In genomic region chr13:41049480-41049879, GRCh38 we compare ENCODE assay signal across 30 cellular contexts. TPM values are rescaled to one million over a fixed set of nuclear protein-coding genes. Genes with fewer than 3 reads are reported as not detected.
DNase-seq lines count a peak whose midpoint lies in the region; ATAC-seq and TF ChIP-seq lines count a peak whose summit lies in the region.
"Had no signal": no experiment of that assay in that cellular context is flagged by ENCODE, and none has a peak within 500 bp of the region (broad histone marks: within the 10 kb centered on the region; RNA-seq: fewer than 3 reads in every experiment).

No MANE protein-coding gene starts in this region.

- TF ChIP-seq CTCF in DOHH2 (IDR thresholded peaks at IDR 0.05; ENCODE audit: low read depth, low read length, poor library complexity, severe bottlenecking) (no peak), OCI-LY7 (conservative IDR thresholded peaks at IDR 0.05; ENCODE audit: low read length) (no peak), fibroblast of pulmonary artery (IDR thresholded peaks at IDR 0.05; ENCODE audit: low read length, missing control alignments) (no peak)

- H3K4me3 ChIP-seq in BLaER1 treated with 17β-estradiol and CSF1 and Interleukin-3, amounts not matched to agents 10 nM and 100 nM: peak overlapping the region in 5 of 10 experiments; percentile 3 to 43 (median 8); a peak in 4 of 20 replicates
- H3K4me3 ChIP-seq in DOHH2 (ENCODE audit: low read length): no peak overlapping the region
- H3K4me3 ChIP-seq in OCI-LY7 (ENCODE audit: low read depth, low read length, poor library complexity, severe bottlenecking): no peak overlapping the region
- H3K4me3 ChIP-seq in fibroblast of pulmonary artery (replicated peaks; ENCODE audit: low read depth, low read length): no peak overlapping the region
- H3K4me3 ChIP-seq: ascending aorta, cardiac muscle cell, colonic mucosa, esophagus muscularis mucosa, PC-9, prostate gland, sigmoid colon, suprapubic skin had no signal

- peaks cover 0 to 55% (median 2%) of the 10 kb centered on the region in 11 experiments; a peak in 12 of 22 replicates for H4K20me1 ChIP-seq in BLaER1 treated with 17β-estradiol and CSF1 and Interleukin-3, amounts not matched to agents 10 nM and 100 nM
- H4K20me1 ChIP-seq in DOHH2 (ENCODE audit: control insufficient read depth, insufficient read depth, low read depth, low read length) (no peaks in the 10 kb centered on the region), OCI-LY7 (ENCODE audit: insufficient read depth, low read length) (no peaks in the 10 kb centered on the region)

- H3K9me2 ChIP-seq in DOHH2 (replicated peaks; ENCODE audit: control insufficient read depth, low read length) (no peaks in the 10 kb centered on the region), OCI-LY7 (ENCODE audit: insufficient read depth, low read length) (no peaks in the 10 kb centered on the region)

- CTCF ChIA-PET in OCI-LY7 (lab: Charles Lee; ENCODE audit: unreplicated experiment): no interaction called here

- peak overlapping the region in 7 of 11 experiments; percentile 6 to 98 (median 95); a peak in 12 of 22 replicates for H3K4me2 ChIP-seq in BLaER1 treated with 17β-estradiol and CSF1 and Interleukin-3, amounts not matched to agents 10 nM and 100 nM
- H3K4me2 ChIP-seq in DOHH2 (ENCODE audit: low read length) (peak overlapping the region; percentile 37), OCI-LY7 (ENCODE audit: low read length) (peak overlapping the region; percentile 32)
- H3K4me2 ChIP-seq: PC-9 had no signal

- intact Hi-C loops in OCI-LY7 (cut with micrococcal nuclease; ENCODE audit: unreplicated experiment): no loop called here

- peaks cover 20 to 70% (median 64%) of the 10 kb centered on the region in 11 experiments; a peak in 21 of 22 replicates for H3K9me3 ChIP-seq in BLaER1 treated with 17β-estradiol and CSF1 and Interleukin-3, amounts not matched to agents 10 nM and 100 nM (replicated peaks in 1 of 11)
- H3K9me3 ChIP-seq in DOHH2 (ENCODE audit: control insufficient read depth, insufficient read depth, low read length) (no peaks in the 10 kb centered on the region), OCI-LY7 (ENCODE audit: low read length) (peaks cover 7% of the 10 kb centered on the region; the same call in 1 of the 2 replicates)
- H3K9me3 ChIP-seq: colonic mucosa, esophagus muscularis mucosa, prostate gland, sigmoid colon, suprapubic skin had no signal

- peak overlapping the region in 10 of 11 experiments; percentile 2 to 92 (median 54); a peak in 14 of 22 replicates for H3K27ac ChIP-seq in BLaER1 treated with 17β-estradiol and CSF1 and Interleukin-3, amounts not matched to agents 10 nM and 100 nM
- H3K27ac ChIP-seq in DOHH2 (ENCODE audit: low read depth, low read length): no peak overlapping the region
- H3K27ac ChIP-seq in OCI-LY7 (ENCODE audit: low read depth, low read length, poor library complexity, severe bottlenecking): no peak overlapping the region
- H3K27ac ChIP-seq: ascending aorta, cardiac muscle cell, colonic mucosa, esophagus muscularis mucosa, PC-9, prostate gland, sigmoid colon, suprapubic skin had no signal

- H3K27me3 ChIP-seq in BLaER1 treated with 17β-estradiol and CSF1 and Interleukin-3, amounts not matched to agents 10 nM and 100 nM: no peaks in the 10 kb centered on the region
- H3K27me3 ChIP-seq in DOHH2 (ENCODE audit: control insufficient read depth, low read length): no peaks in the 10 kb centered on the region
- H3K27me3 ChIP-seq: ascending aorta, cardiac muscle cell, colonic mucosa, esophagus muscularis mucosa, sigmoid colon, suprapubic skin had no signal

- H3K36me3 ChIP-seq in BLaER1 treated with 17β-estradiol and CSF1 and Interleukin-3, amounts not matched to agents 10 nM and 100 nM: peaks cover 17 to 71% (median 63%) of the 10 kb centered on the region in 11 experiments
- H3K36me3 ChIP-seq in DOHH2 (ENCODE audit: control insufficient read depth, low read length) (peaks cover 5% of the 10 kb centered on the region), OCI-LY7 (ENCODE audit: insufficient read depth, low read length) (peaks cover 42% of the 10 kb centered on the region)
- H3K36me3 ChIP-seq: cardiac muscle cell, colonic mucosa, prostate gland had no signal

- BruUV-seq in OCI-LY7 (replicated peaks; lab: Mats Ljungman, UMichigan): no TSS peak

- POLR2A ChIA-PET in OCI-LY7 (lab: Charles Lee): interaction anchor here (1.9 kb wide), 1 partner anchor 30 kb away, joined by 5 read pairs; the partner anchor contains the start of gene ELF1

- peaks cover 66% of the 10 kb centered on the region for H3K79me2 ChIP-seq in DOHH2 (ENCODE audit: control insufficient read depth, low read length)
- H3K79me2 ChIP-seq in OCI-LY7 (ENCODE audit: insufficient read depth, low read depth, low read length): peaks cover 63% of the 10 kb centered on the region

- DNase-seq in OCI-LY7 (ENCODE audit: low spot score): no peak
- peak; percentile 30 for DNase-seq in fibroblast of pulmonary artery (ENCODE audit: low read depth)
- no peak for DNase-seq in NCI-H510A (lab: John Stamatoyannopoulos, UW)
- DNase-seq in DMS79 treated with DMSO at 0.1 percent for 48 hours (lab: John Stamatoyannopoulos, UW): no peak
- DNase-seq: ACHN; activated CD4-positive, alpha-beta memory T cell treated with anti-CD3 and anti-CD28 coated beads for 36 hours; activated CD8-positive, alpha-beta memory T cell treated with anti-CD3 and anti-CD28 coated beads, Interleukin-2, amount 50 U/mL, for 4 hours; colonic mucosa; DND-41; effector memory CD8-positive, alpha-beta T cell; GOT3; NCI-H1105 treated with DMSO at 0.1 percent for 48 hours; NCI-H2029; PC-9; SHP77; sigmoid colon; stimulated activated CD4-positive, alpha-beta T cell treated with anti-CD3 and anti-CD28 coated beads, Interleukin-4, amount 100 ng/mL, for 4 hours; stimulated activated naive CD4-positive, alpha-beta T cell; SW 1271; T1000 had no signal

- ATAC-seq in HG02852 (IDR thresholded peaks at IDR 0.05; ENCODE audit: unreplicated experiment): no peak
- no peak for ATAC-seq in GM21529 (IDR thresholded peaks at IDR 0.05; ENCODE audit: unreplicated experiment)
- ATAC-seq: WTC11 had no signal

- peak overlapping the region in 1 of 11 experiments; percentile 45; a peak in 2 of 22 replicates for H3K9ac ChIP-seq in BLaER1 treated with 17β-estradiol and CSF1 and Interleukin-3, amounts not matched to agents 10 nM and 100 nM

- no peaks in the 10 kb centered on the region for H3F3A ChIP-seq in DOHH2 (ENCODE audit: control insufficient read depth, insufficient read depth)

- H2AFZ ChIP-seq in OCI-LY7 (ENCODE audit: low read length): no peak overlapping the region
- H2AFZ ChIP-seq: PC-9 had no signal

- peaks cover 27 to 63% (median 55%) of the 10 kb centered on the region in 10 experiments for H3K4me1 ChIP-seq in BLaER1 treated with 17β-estradiol and CSF1 and Interleukin-3, amounts not matched to agents 10 nM and 100 nM
- H3K4me1 ChIP-seq in DOHH2 (ENCODE audit: control insufficient read depth, low read length): peaks cover 48% of the 10 kb centered on the region
- peaks cover 51% of the 10 kb centered on the region for H3K4me1 ChIP-seq in OCI-LY7 (ENCODE audit: insufficient read depth, low read length, poor library complexity, severe bottlenecking)
- H3K4me1 ChIP-seq: prostate gland had no signal

RNA-seq across cellular contexts. Expression of gene WBP4, which starts 11.8 kb away (rescaled TPM):
- 5.9 and 7.9 TPM in 2 replicates for total RNA-seq in OCI-LY7 (2014; rRNA removed; shearing (Covaris generic))
- total RNA-seq in OCI-LY7 (2022): 7.3 and 8.6 TPM in 2 replicates

RNA-seq across cellular contexts. Expression of gene ELF1, which starts 30.4 kb away (rescaled TPM):
- 106 and 111 TPM in 2 replicates for total RNA-seq in OCI-LY7 (2014; rRNA removed; shearing (Covaris generic))
- 248 and 276 TPM in 2 replicates for total RNA-seq in OCI-LY7 (2022)

Comparison
In these comparisons a context has a peak if more than half of its experiments do, and no peak if none do; other contexts are left out.
1. H3K27ac ChIP-seq: peak in BLaER1 treated with 17β-estradiol and CSF1 and Interleukin-3, amounts not matched to agents 10 nM and 100 nM (10 of 11); none in DOHH2 (single experiment) and OCI-LY7 (single experiment).
2. H3K4me2 ChIP-seq: peak in every context shown above with its lines; median percentile 95 in BLaER1 treated with 17β-estradiol and CSF1 and Interleukin-3, amounts not matched to agents 10 nM and 100 nM; 37 in DOHH2; 32 in OCI-LY7.